Comparison of ENCODE assay signal across 8 cellular contexts in the genomic region with DNA sequence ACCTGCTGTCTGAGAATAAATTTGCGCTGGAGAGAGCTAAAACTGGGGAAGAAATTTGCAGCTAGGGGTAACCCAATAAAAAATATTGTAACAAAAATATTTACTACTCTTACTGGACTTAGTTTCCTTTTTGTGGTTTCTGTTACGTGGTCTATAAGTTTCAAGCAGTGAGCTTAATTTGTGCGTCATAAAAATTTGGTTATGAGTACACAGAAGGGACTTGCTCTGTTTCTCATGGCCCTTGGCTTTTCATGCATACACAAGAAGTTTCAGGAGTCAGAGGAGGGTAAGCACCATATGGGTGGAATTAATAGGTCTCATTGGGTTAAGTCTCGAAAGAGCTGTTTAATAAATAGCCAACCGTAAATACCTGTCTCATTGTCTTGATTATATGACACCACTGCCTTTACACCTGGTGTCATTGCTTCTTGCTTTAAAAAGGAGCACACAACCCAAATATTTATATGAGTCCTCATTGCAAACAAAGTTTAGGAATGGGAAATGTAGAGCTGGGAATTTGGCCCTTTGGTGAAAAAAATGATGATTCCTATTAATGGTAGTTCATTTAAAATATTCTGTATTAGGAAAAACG. TPM values are rescaled to one million over a fixed set of nuclear protein-coding genes. Genes with fewer than 3 reads are reported as not detected.
DNase-seq lines count a peak whose midpoint lies in the region; ATAC-seq and TF ChIP-seq lines count a peak whose summit lies in the region.

No MANE protein-coding gene starts in this region.

- peak overlapping the region; percentile 87 for H3K9ac ChIP-seq in MM.1S (ENCODE audit: low read length)

- H3K9me3 Mint-ChIP-seq in GM23338 (peaks cover 10% of the 10 kb centered on the region; the same call in 2 of the 3 replicates), osteocyte (ENCODE audit: unreplicated experiment) (peaks cover 7% of the 10 kb centered on the region)

- peaks cover 16% of the 10 kb centered on the region for H3K27me3 ChIP-seq in GM23338 (ENCODE audit: insufficient read depth)
- H3K27me3 ChIP-seq in MM.1S (replicated peaks; ENCODE audit: insufficient read depth, low read length): no peaks in the 10 kb centered on the region
- H3K27me3 ChIP-seq in effector memory CD4-positive, alpha-beta T cell (replicated peaks; ENCODE audit: control insufficient read depth, insufficient read depth, low read length, poor library complexity, severe bottlenecking): no peaks in the 10 kb centered on the region

- peak overlapping the region; percentile 85 for H3K4me2 ChIP-seq in GM23338
- H3K4me2 ChIP-seq in MM.1S (ENCODE audit: low read depth, low read length): peak overlapping the region; percentile 97

- H3K36me3 ChIP-seq in GM23338 (ENCODE audit: insufficient read depth) (no peaks in the 10 kb centered on the region), MM.1S (replicated peaks; ENCODE audit: insufficient read depth, low read length) (no peaks in the 10 kb centered on the region)
- H3K36me3 ChIP-seq in effector memory CD4-positive, alpha-beta T cell (ENCODE audit: control insufficient read depth, insufficient read depth, low read length): no peaks in the 10 kb centered on the region

- H3K79me2 ChIP-seq in GM23338 (replicated peaks; ENCODE audit: insufficient read depth): peaks cover 65% of the 10 kb centered on the region
- H3K79me2 ChIP-seq in MM.1S (ENCODE audit: low read length): peaks cover 65% of the 10 kb centered on the region

- H3K27me3 Mint-ChIP-seq in GM23338 (ENCODE audit: insufficient read depth, low read depth, poor library complexity) (peaks cover 15% of the 10 kb centered on the region), osteocyte (ENCODE audit: unreplicated experiment) (no peaks in the 10 kb centered on the region)

- peaks cover 39% of the 10 kb centered on the region for H3K4me1 ChIP-seq in GM23338 (ENCODE audit: insufficient read depth)
- peaks cover 38% of the 10 kb centered on the region for H3K4me1 ChIP-seq in MM.1S (ENCODE audit: low read length)
- peaks cover 19% of the 10 kb centered on the region for H3K4me1 ChIP-seq in effector memory CD4-positive, alpha-beta T cell (ENCODE audit: control insufficient read depth, insufficient read depth, low read length, poor library complexity, severe bottlenecking)

- H4K20me1 ChIP-seq in GM23338 (replicated peaks; ENCODE audit: insufficient read depth) (peaks cover 31% of the 10 kb centered on the region), MM.1S (ENCODE audit: insufficient read depth, low read length) (peaks cover 30% of the 10 kb centered on the region)

- no peak for TF ChIP-seq CTCF in GM23338 (conservative IDR thresholded peaks at IDR 0.05; ENCODE audit: low read depth in 2 of 2)
- no peak for TF ChIP-seq CTCF in MM.1S (IDR thresholded peaks at IDR 0.05; ENCODE audit: low read length)
- no peak for TF ChIP-seq CTCF in osteocyte (IDR thresholded peaks at IDR 0.05)

- H3K4me3 Mint-ChIP-seq in GM23338 (peak overlapping the region; percentile 87), osteocyte (ENCODE audit: unreplicated experiment) (peak overlapping the region; percentile 90)

- H3K4me3 ChIP-seq in GM23338: peak overlapping the region; percentile 90
- H3K4me3 ChIP-seq in MM.1S (ENCODE audit: low read length): peak overlapping the region; percentile 94
- H3K4me3 ChIP-seq in effector memory CD4-positive, alpha-beta T cell (ENCODE audit: insufficient read depth, low read depth, low read length, poor library complexity, severe bottlenecking): peak overlapping the region; percentile 51

- H3K27ac Mint-ChIP-seq in GM23338 (peak overlapping the region; percentile 89), osteocyte (ENCODE audit: unreplicated experiment) (peak overlapping the region; percentile 94)

- peaks cover 45% of the 10 kb centered on the region for H3K4me1 Mint-ChIP-seq in GM23338
- peaks cover 70% of the 10 kb centered on the region for H3K4me1 Mint-ChIP-seq in osteocyte (ENCODE audit: unreplicated experiment)

- H3K27ac ChIP-seq in GM23338 (ENCODE audit: low read depth) (no peak overlapping the region), MM.1S (ENCODE audit: low read length) (peak overlapping the region; percentile 82; the same call in 1 of the 2 replicates)
- H3K27ac ChIP-seq in effector memory CD4-positive, alpha-beta T cell (ENCODE audit: insufficient read depth, low read length, poor library complexity, severe bottlenecking): no peak overlapping the region

- DNase-seq in GM23338 (ENCODE audit: low spot score) (no peak), MM.1S (peak; percentile 19), osteocyte (ENCODE audit: extremely low spot score, unreplicated experiment) (no peak), NCI-H1092 treated with DMSO at 0.1 percent for 48 hours (lab: John Stamatoyannopoulos, UW) (no peak), RKO (ENCODE audit: low spot score) (no peak), NCI-H2029 treated with DMSO at 0.1 percent for 48 hours (lab: John Stamatoyannopoulos, UW) (no peak)
- no peak for DNase-seq in effector memory CD4-positive, alpha-beta T cell

- H3K36me3 Mint-ChIP-seq in GM23338 (ENCODE audit: low read depth) (peaks cover 7% of the 10 kb centered on the region; the same call in 2 of the 3 replicates), osteocyte (ENCODE audit: unreplicated experiment) (no peaks in the 10 kb centered on the region)

- no peaks in the 10 kb centered on the region for H3K9me3 ChIP-seq in MM.1S (replicated peaks; ENCODE audit: insufficient read depth, low read length)
- no peaks in the 10 kb centered on the region for H3K9me3 ChIP-seq in effector memory CD4-positive, alpha-beta T cell (ENCODE audit: control insufficient read depth, low read length)

- no peaks in the 10 kb centered on the region for H3K9me2 ChIP-seq in GM23338 (ENCODE audit: insufficient read depth)
- no peaks in the 10 kb centered on the region for H3K9me2 ChIP-seq in MM.1S (replicated peaks; ENCODE audit: insufficient read depth, low read length)

- no peak overlapping the region for H2AFZ ChIP-seq in GM23338
- H2AFZ ChIP-seq in MM.1S (ENCODE audit: low read length): no peak overlapping the region

- H3F3A ChIP-seq in GM23338 (replicated peaks; ENCODE audit: low read depth) (no peaks in the 10 kb centered on the region), MM.1S (ENCODE audit: insufficient read depth, low read length) (peaks cover 32% of the 10 kb centered on the region)

- ATAC-seq in GM18517 (IDR thresholded peaks at IDR 0.05; ENCODE audit: unreplicated experiment) (peak; percentile 84), GM23338 (no peak)

TF ChIP-seq in GM23338, 12 proteins besides CTCF, POLR2A, EP300 and RAD21 (continues in another document):
- TF ChIP-seq STAT1 (IDR thresholded peaks at IDR 0.05; ENCODE audit: unreplicated experiment): no peak
- TF ChIP-seq, protein P1, sequence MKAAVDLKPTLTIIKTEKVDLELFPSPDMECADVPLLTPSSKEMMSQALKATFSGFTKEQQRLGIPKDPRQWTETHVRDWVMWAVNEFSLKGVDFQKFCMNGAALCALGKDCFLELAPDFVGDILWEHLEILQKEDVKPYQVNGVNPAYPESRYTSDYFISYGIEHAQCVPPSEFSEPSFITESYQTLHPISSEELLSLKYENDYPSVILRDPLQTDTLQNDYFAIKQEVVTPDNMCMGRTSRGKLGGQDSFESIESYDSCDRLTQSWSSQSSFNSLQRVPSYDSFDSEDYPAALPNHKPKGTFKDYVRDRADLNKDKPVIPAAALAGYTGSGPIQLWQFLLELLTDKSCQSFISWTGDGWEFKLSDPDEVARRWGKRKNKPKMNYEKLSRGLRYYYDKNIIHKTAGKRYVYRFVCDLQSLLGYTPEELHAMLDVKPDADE (IDR thresholded peaks at IDR 0.05): no peak
- no peak for TF ChIP-seq EZH2phosphoT487 (IDR thresholded peaks at IDR 0.05; ENCODE audit: unreplicated experiment)

RNA-seq across cellular contexts. Expression of a gene that starts 1.9 kb away (rescaled TPM):
- total RNA-seq in GM23338 (2014; rRNA removed; shearing (Covaris generic)): 41.2 and 41.4 TPM in 2 replicates
- 18.4 and 18.9 TPM in 2 replicates for polyA plus RNA-seq in GM23338 (2016; fragmentation: Nextera tagmentation; extraction: Ambion mirVana)
- total RNA-seq in osteocyte: 93.8 and 95.0 TPM in 2 replicates
